8 cellular contexts compared by ENCODE assay signal in the genomic region with DNA sequence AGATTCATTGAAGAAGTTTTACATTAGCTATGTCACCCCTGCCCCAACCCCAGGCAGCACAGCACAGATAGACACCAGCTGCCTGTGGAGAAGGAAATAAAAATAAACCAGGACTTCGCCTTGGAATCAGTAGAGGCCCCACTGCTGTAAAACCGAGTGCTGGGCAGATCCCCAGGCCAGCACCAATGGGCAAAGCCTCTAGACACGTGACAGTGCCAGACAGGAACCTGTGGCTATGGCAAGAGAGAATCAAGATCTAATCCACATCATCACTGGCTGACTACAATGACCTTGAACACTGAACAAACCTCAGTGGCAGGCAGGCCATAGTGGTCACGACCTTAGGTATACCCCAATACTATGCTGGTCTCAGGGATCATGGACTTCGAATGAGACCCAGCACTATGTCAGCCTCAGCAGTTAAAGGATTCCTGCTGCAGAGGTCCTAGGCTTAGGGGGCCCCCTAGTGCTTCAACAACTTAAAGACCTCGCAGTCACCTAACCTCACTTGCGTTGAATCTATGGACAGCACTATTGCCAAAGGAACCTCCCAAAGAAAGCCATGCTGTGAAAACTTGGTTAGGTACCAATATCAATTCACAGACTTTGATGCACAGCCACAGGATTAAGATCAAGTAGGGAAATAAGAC.
DNase-seq lines count a peak whose midpoint lies in the region; ATAC-seq lines count a peak whose summit lies in the region.

No MANE protein-coding gene starts in this region.

- peak; percentile 20 for DNase-seq in NCI-H146 (lab: John Stamatoyannopoulos, UW)
- DNase-seq in NCI-H146 treated with DMSO at 0.1 percent for 48 hours (lab: John Stamatoyannopoulos, UW; ENCODE audit: unreplicated experiment), result no peak
- peak; percentile 61 for DNase-seq in NAMALWA (ENCODE audit: low spot score)
- DNase-seq in T47D (ENCODE audit: low read depth in 1 of 2, low spot score in 1 of 2), result peak; percentile 1 to 66
- peak; percentile 16 for DNase-seq in pons (ENCODE audit: low spot score)
- DNase-seq in NCI-H2196 treated with DMSO at 0.1 percent for 48 hours (lab: John Stamatoyannopoulos, UW; ENCODE audit: unreplicated experiment), result no peak

- ATAC-seq in GM18861 (IDR thresholded peaks at IDR 0.05; ENCODE audit: unreplicated experiment), result no peak
- ATAC-seq in HG03139 (IDR thresholded peaks at IDR 0.05; ENCODE audit: unreplicated experiment), result no peak

- in situ Hi-C loops in T47D (cut with HindIII; ENCODE audit: low pct_unique_long_range_greater_than_20kb, low sequenced_read_pairs), result no loop called here

Comparison
In these comparisons a context has a peak if more than half of its experiments do, and no peak if none do; other contexts are left out.
1. DNase-seq: peak in NCI-H146 (single experiment), NAMALWA (single experiment), T47D (2 of 2) and pons (single experiment); none in NCI-H146 treated with DMSO at 0.1 percent for 48 hours (single experiment) and NCI-H2196 treated with DMSO at 0.1 percent for 48 hours (single experiment).